In genomic region chr12:54413284-54414190, GRCh38 we compare ENCODE assay signal across 8 cellular contexts. TPM values are rescaled to one million over a fixed set of nuclear protein-coding genes. Genes with fewer than 3 reads are reported as not detected.
DNase-seq lines count a peak whose midpoint lies in the region; ATAC-seq, FAIRE-seq and TF ChIP-seq lines count a peak whose summit lies in the region.

No MANE protein-coding gene starts in this region.

- H3K9me3 Mint-ChIP-seq in activated naive CD8-positive, alpha-beta T cell (ENCODE audit: low read depth) = no peaks in the 10 kb centered on the region
- no peaks in the 10 kb centered on the region for H3K9me3 Mint-ChIP-seq in nephron progenitor cell

- H3K27ac Mint-ChIP-seq in activated naive CD8-positive, alpha-beta T cell = peak overlapping the region; percentile 97
- no peak overlapping the region for H3K27ac Mint-ChIP-seq in nephron progenitor cell

- H3K27me3 Mint-ChIP-seq in activated naive CD8-positive, alpha-beta T cell = no peaks in the 10 kb centered on the region
- no peaks in the 10 kb centered on the region for H3K27me3 Mint-ChIP-seq in nephron progenitor cell (ENCODE audit: low read depth, poor library complexity)

- no peaks in the 10 kb centered on the region for H3K36me3 Mint-ChIP-seq in activated naive CD8-positive, alpha-beta T cell
- H3K36me3 Mint-ChIP-seq in nephron progenitor cell (ENCODE audit: low read depth) = peaks cover 9% of the 10 kb centered on the region

- peaks cover 68% of the 10 kb centered on the region for H3K4me1 Mint-ChIP-seq in activated naive CD8-positive, alpha-beta T cell (ENCODE audit: low read depth)
- peaks cover 52% of the 10 kb centered on the region for H3K4me1 Mint-ChIP-seq in nephron progenitor cell

- DNase-seq in SKM-1 (lab: John Stamatoyannopoulos, UW; ENCODE audit: unreplicated experiment) = peak; percentile 18
- peak; percentile 83 for DNase-seq in lower lobe of right lung
- peak; percentile 61 to 72 for DNase-seq in stimulated activated CD8-positive, alpha-beta memory T cell treated with anti-CD3 and anti-CD28 coated beads, Interleukin-7, amount 100 ng/mL, for 4 hours (ENCODE audit: low read depth in 2 of 2)
- DNase-seq in nephron progenitor cell = no peak
- DNase-seq in frontal cortex (ENCODE audit: low spot score in 2 of 2) = no peak

- H3K4me3 Mint-ChIP-seq in activated naive CD8-positive, alpha-beta T cell = peak overlapping the region; percentile 82
- no peak overlapping the region for H3K4me3 Mint-ChIP-seq in nephron progenitor cell

- H3K36me3 ChIP-seq in lower lobe of right lung = peaks cover 29% of the 10 kb centered on the region

- no peak for TF ChIP-seq CTCF in lower lobe of right lung (IDR thresholded peaks at IDR 0.05)
- TF ChIP-seq CTCF in nephron progenitor cell (IDR thresholded peaks at IDR 0.05) = no peak

- H3K27me3 ChIP-seq in lower lobe of right lung (ENCODE audit: low read depth) = no peaks in the 10 kb centered on the region

- no peaks in the 10 kb centered on the region for H3K9me3 ChIP-seq in lower lobe of right lung

- H3K4me3 ChIP-seq in lower lobe of right lung = peak overlapping the region; percentile 38

- H3K4me1 ChIP-seq in lower lobe of right lung = peaks cover 76% of the 10 kb centered on the region

- FAIRE-seq in frontal cortex (lab: Jason Lieb, UNC) = no peak

- H3K27ac ChIP-seq in lower lobe of right lung = peak overlapping the region; percentile 82

- intact Hi-C loops in lower lobe of right lung (cut with DNase I) = no loop called here

- peak; percentile 55 for ATAC-seq in GM21529 (IDR thresholded peaks at IDR 0.05; ENCODE audit: unreplicated experiment)
- peak; percentile 72 to 74 for ATAC-seq in lower lobe of right lung
- no peak for ATAC-seq in GM21528 (IDR thresholded peaks at IDR 0.05; ENCODE audit: low FRiP score, unreplicated experiment)

RNA-seq across cellular contexts. Expression of gene ITGA5, which starts 5.5 kb away (rescaled TPM):
- total RNA-seq in lower lobe of right lung (97.1 TPM), frontal cortex (3.7 TPM)

RNA-seq across cellular contexts. Expression of gene ZNF385A, which starts 29.0 kb away (rescaled TPM):
- total RNA-seq in lower lobe of right lung (28.3 TPM), frontal cortex (1.2 TPM)

RNA-seq across cellular contexts. Expression of gene GPR84, which starts 49.3 kb away (rescaled TPM):
- total RNA-seq in lower lobe of right lung (0.65 TPM), frontal cortex (not detected)

RNA-seq across cellular contexts. Expression of gene GTSF1, which starts 59.9 kb away (rescaled TPM):
- total RNA-seq in lower lobe of right lung (4.5 TPM), frontal cortex (not detected)

Comparison
In these comparisons a context has a peak if more than half of its experiments do, and no peak if none do; other contexts are left out.
1. DNase-seq: peak in SKM-1 (single experiment), lower lobe of right lung (single experiment) and stimulated activated CD8-positive, alpha-beta memory T cell treated with anti-CD3 and anti-CD28 coated beads, Interleukin-7, amount 100 ng/mL, for 4 hours (2 of 2); none in nephron progenitor cell (single experiment) and frontal cortex (0 of 2).
2. RNA of gene ITGA5, which starts 5.5 kb away (total RNA-seq): 97.1 TPM in lower lobe of right lung (single experiment); 3.7 TPM in frontal cortex (single experiment); every median in the first group is over 10 times any median in the second.
3. RNA of gene ZNF385A, which starts 29.0 kb away (total RNA-seq): 28.3 TPM in lower lobe of right lung (single experiment); 1.2 TPM in frontal cortex (single experiment); every median in the first group is over 10 times any median in the second.